8 cellular contexts compared by ENCODE assay signal in the genomic region with DNA sequence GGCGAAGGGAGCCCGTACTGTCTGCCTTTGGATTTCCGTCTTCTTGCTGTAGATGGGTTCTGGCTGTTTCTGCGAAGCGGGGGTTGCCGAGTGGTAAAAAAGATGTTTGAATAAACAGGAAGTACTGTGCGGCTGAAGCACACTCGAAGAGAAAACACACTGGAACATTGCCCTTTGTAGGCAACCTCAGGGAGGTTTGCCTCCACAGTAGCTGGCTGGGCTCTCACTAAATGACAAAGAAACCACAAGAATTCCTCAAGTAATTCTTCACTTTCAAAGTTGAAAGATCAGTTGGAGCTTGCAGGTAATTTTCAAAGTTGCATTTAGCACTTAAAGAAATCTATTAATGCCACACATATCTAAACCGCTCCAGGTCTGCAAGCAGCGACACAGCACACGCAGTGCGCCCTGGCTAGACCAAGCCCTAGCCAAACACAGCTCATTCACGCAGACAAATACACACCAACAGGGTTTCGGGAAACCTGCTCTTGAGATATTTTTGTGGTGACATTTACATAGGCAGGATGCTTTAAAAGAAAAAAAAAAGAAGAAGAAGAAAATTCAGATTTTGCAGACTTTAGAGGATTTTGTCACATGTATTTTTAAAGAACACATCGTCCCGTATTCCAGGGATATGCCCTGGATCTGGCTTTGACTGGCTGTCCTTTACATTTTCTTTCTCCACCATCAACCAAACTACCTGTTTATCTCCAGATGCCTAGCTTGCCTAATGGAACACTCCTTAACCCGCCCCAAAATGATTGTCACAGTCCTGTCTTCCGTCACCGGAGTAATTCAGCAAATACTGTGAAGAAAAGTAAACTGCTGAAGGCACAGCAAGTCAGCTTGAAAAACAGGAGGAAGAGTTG.
DNase-seq lines count a peak whose midpoint lies in the region; TF ChIP-seq lines count a peak whose summit lies in the region.

No MANE protein-coding gene starts in this region.

- H3K4me1 Mint-ChIP-seq in HFFc6 (ENCODE audit: low read depth) (peaks cover 49% of the 10 kb centered on the region), mesothelial cell of epicardium (peaks cover 86% of the 10 kb centered on the region)

- DNase-seq in DMS79 treated with DMSO at 0.1 percent for 48 hours (lab: John Stamatoyannopoulos, UW) = peak; percentile 65
- DNase-seq in HFFc6 = peak; percentile 63
- DNase-seq in NCI-H345 treated with DMSO at 0.1 percent for 48 hours (lab: John Stamatoyannopoulos, UW; ENCODE audit: unreplicated experiment) = peak; percentile 44
- DNase-seq in activated CD8-positive, alpha-beta memory T cell treated with anti-CD3 and anti-CD28 coated beads for 1 hour (ENCODE audit: extremely low read depth in 1 of 2, low read depth in 1 of 2) = peak; percentile 43 to 57
- DNase-seq in mesothelial cell of epicardium (ENCODE audit: low spot score in 2 of 2, unreplicated experiment in 2 of 2) = peak in 1 of 2 experiments; percentile 46
- DNase-seq in stimulated activated CD8-positive, alpha-beta memory T cell treated with anti-CD3 and anti-CD28 coated beads, Interleukin-4, amount 100 ng/mL, for 1 hour (ENCODE audit: low read depth in 2 of 2, low spot score in 1 of 2) = peak; percentile 27 to 59
- no peak for DNase-seq in NCI-H128 (lab: John Stamatoyannopoulos, UW; ENCODE audit: unreplicated experiment)

- H3K36me3 Mint-ChIP-seq in HFFc6 (ENCODE audit: low read depth) (no peaks in the 10 kb centered on the region), mesothelial cell of epicardium (no peaks in the 10 kb centered on the region)

- H3K36me3 ChIP-seq in endocrine pancreas (ENCODE audit: control insufficient read depth, insufficient read depth, low read length) = no peaks in the 10 kb centered on the region

- H3K9ac ChIP-seq in endocrine pancreas (ENCODE audit: control insufficient read depth, insufficient read depth, low read length) = peak overlapping the region; percentile 8

- H3K27me3 Mint-ChIP-seq in HFFc6 (ENCODE audit: insufficient read depth) = no peaks in the 10 kb centered on the region
- no peaks in the 10 kb centered on the region for H3K27me3 Mint-ChIP-seq in mesothelial cell of epicardium (ENCODE audit: low read depth)

- H3K27ac Mint-ChIP-seq in HFFc6 (peak overlapping the region; percentile 95), mesothelial cell of epicardium (peak overlapping the region; percentile 98)

- no peaks in the 10 kb centered on the region for H3K9me3 Mint-ChIP-seq in HFFc6
- no peaks in the 10 kb centered on the region for H3K9me3 Mint-ChIP-seq in mesothelial cell of epicardium

- H3K4me1 ChIP-seq in endocrine pancreas (ENCODE audit: control insufficient read depth, insufficient read depth, low read length) = peaks cover 17% of the 10 kb centered on the region

- no peaks in the 10 kb centered on the region for H3K27me3 ChIP-seq in endocrine pancreas (ENCODE audit: control insufficient read depth, insufficient read depth, low read length)

- TF ChIP-seq CTCF in HFFc6 (IDR thresholded peaks at IDR 0.05) (no peak), mesothelial cell of epicardium (IDR thresholded peaks at IDR 0.05; ENCODE audit: unreplicated experiment) (no peak)

- peak overlapping the region; percentile 96 for H3K4me3 ChIP-seq in endocrine pancreas (ENCODE audit: control insufficient read depth, insufficient read depth, low read length)

- no peaks in the 10 kb centered on the region for H3K9me3 ChIP-seq in endocrine pancreas (ENCODE audit: control insufficient read depth, low read length)

- peak overlapping the region; percentile 89 for H3K4me3 Mint-ChIP-seq in HFFc6
- H3K4me3 Mint-ChIP-seq in mesothelial cell of epicardium = peak overlapping the region; percentile 69
